Comparison of ENCODE assay signal across 1 cellular context in genomic region chr16:47150067-47150466, GRCh38.
TF ChIP-seq lines count a peak whose summit lies in the region.

No MANE protein-coding gene starts in this region.

TF ChIP-seq in IMR-90, 13 proteins besides CTCF, POLR2A, EP300 and RAD21:
- TF ChIP-seq MAFK (IDR thresholded peaks at IDR 0.05; ENCODE audit: low read depth, low read length) (no peak), SMC3 (IDR thresholded peaks at IDR 0.05; ENCODE audit: low read depth, low read length) (no peak), RFX5 (IDR thresholded peaks at IDR 0.05; ENCODE audit: low read depth, low read length) (no peak), MAZ (IDR thresholded peaks at IDR 0.05; ENCODE audit: borderline replicate concordance, low read depth, low read length) (no peak), BHLHE40 (IDR thresholded peaks at IDR 0.05; ENCODE audit: low read depth, low read length) (no peak), FOS (IDR thresholded peaks at IDR 0.05; ENCODE audit: low read depth, low read length) (no peak), MXI1 (IDR thresholded peaks at IDR 0.05; ENCODE audit: borderline replicate concordance, low read depth, low read length) (no peak), RCOR1 (IDR thresholded peaks at IDR 0.05; ENCODE audit: insufficient replicate concordance, low read length) (no peak), NFE2L2 (IDR thresholded peaks at IDR 0.05; ENCODE audit: low read depth, low read length) (no peak), CHD1 (IDR thresholded peaks at IDR 0.05; ENCODE audit: low read depth, low read length) (no peak), CEBPB (IDR thresholded peaks at IDR 0.05; ENCODE audit: low read depth, low read length) (no peak)
- TF ChIP-seq, protein P1, sequence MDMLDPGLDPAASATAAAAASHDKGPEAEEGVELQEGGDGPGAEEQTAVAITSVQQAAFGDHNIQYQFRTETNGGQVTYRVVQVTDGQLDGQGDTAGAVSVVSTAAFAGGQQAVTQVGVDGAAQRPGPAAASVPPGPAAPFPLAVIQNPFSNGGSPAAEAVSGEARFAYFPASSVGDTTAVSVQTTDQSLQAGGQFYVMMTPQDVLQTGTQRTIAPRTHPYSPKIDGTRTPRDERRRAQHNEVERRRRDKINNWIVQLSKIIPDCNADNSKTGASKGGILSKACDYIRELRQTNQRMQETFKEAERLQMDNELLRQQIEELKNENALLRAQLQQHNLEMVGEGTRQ (IDR thresholded peaks at IDR 0.05; ENCODE audit: low read depth, low read length), result no peak
- TF ChIP-seq, protein P2, sequence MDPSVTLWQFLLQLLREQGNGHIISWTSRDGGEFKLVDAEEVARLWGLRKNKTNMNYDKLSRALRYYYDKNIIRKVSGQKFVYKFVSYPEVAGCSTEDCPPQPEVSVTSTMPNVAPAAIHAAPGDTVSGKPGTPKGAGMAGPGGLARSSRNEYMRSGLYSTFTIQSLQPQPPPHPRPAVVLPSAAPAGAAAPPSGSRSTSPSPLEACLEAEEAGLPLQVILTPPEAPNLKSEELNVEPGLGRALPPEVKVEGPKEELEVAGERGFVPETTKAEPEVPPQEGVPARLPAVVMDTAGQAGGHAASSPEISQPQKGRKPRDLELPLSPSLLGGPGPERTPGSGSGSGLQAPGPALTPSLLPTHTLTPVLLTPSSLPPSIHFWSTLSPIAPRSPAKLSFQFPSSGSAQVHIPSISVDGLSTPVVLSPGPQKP (IDR thresholded peaks at IDR 0.05; ENCODE audit: borderline replicate concordance, low read depth, low read length), result no peak
TF ChIP-seq in IMR-90: peak in this region for 0.
